Comparison of ENCODE assay signal across 27 cellular contexts in the genomic region with DNA sequence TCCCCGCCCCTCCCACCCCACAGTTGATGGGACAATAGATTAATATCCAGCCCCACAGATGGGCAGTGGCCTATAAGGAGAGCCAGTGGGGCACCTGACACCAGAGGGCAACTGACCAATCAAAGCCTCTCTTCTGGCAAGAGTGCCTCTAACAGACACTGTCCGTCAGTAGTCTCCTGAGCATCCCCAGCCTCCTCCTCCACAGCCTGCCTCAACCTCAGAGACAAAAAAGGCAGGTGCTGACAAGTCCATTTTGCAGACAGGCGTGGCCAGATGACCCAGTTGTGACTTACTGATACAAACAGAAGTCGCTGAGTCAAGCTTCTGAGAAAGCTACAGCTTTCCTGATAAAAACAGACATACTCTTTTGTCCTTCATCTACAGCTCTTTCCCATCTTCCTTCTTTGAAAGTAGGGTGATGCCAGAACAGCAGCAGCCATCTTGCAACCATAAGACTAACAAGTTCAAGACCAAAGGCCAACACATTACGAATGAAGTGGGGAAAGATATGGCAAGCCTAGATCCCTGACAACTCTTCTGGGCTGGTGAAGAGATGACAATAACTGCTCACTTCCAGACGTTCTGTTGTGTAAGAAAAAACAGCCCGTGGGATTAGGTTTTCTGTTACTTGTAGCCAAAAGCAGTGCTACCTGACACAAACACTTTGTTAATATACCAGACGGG. TPM values are rescaled to one million over a fixed set of nuclear protein-coding genes. Genes with fewer than 3 reads are reported as not detected.
DNase-seq lines count a peak whose midpoint lies in the region; ATAC-seq, FAIRE-seq and TF ChIP-seq lines count a peak whose summit lies in the region.
"Had no signal": no experiment of that assay in that cellular context is flagged by ENCODE, and none has a peak within 500 bp of the region (broad histone marks: within the 10 kb centered on the region; RNA-seq: fewer than 3 reads in every experiment).

No MANE protein-coding gene starts in this region.

- H3K4me3 ChIP-seq in bronchial epithelial cell (ENCODE audit: low read depth, low read length) (no peak overlapping the region), parathyroid adenoma (ENCODE audit: low read depth, low read length) (peak overlapping the region; percentile 38)
- H3K4me3 ChIP-seq: ascending aorta, heart right ventricle, upper lobe of left lung had no signal

- DNase-seq in activated CD8-positive, alpha-beta memory T cell treated with anti-CD3 and anti-CD28 coated beads, Interleukin-2, amount 50 U/mL, for 48 hours = peak; percentile 29
- no peak for DNase-seq in activated CD8-positive, alpha-beta memory T cell treated with anti-CD3 and anti-CD28 coated beads, Interleukin-2, amount 50 U/mL, for 4 hours
- DNase-seq in OCI-M1 (lab: John Stamatoyannopoulos, UW) (peak; percentile 84), bronchial epithelial cell (ENCODE audit: low read depth) (peak; percentile 94), T-helper 9 cell (no peak)
- DNase-seq: activated CD4-positive, alpha-beta T cell treated with anti-CD3 and anti-CD28 coated beads, Interleukin-2, amount 10 ng/mL, durations not matched to agents 24 days and 14 days; BE2C; Caco-2; effector memory CD4-positive, alpha-beta T cell; EL; heart right ventricle; NCI-H1436; NCI-H510A treated with DMSO at 0.1 percent for 48 hours; stimulated activated CD4-positive, alpha-beta T cell treated with anti-CD3 and anti-CD28 coated beads, Interleukin-4, amount 100 ng/mL, for 1 hour; stimulated activated naive CD8-positive, alpha-beta T cell treated with anti-CD3 and anti-CD28 coated beads, Interleukin-15, amount 100 ng/mL, for 72 hours; T1000; upper lobe of left lung had no signal

- H3K27me3 ChIP-seq in bronchial epithelial cell (ENCODE audit: control insufficient read depth, insufficient read depth, low read length) (no peaks in the 10 kb centered on the region), parathyroid adenoma (ENCODE audit: control insufficient read depth, insufficient read depth, low read length) (no peaks in the 10 kb centered on the region)
- H3K27me3 ChIP-seq: ascending aorta, BE2C, heart right ventricle, upper lobe of left lung had no signal

- no peaks in the 10 kb centered on the region for H3K9me3 ChIP-seq in parathyroid adenoma (ENCODE audit: control insufficient read depth, low read length)
- H3K9me3 ChIP-seq: ascending aorta, BE2C, Caco-2, heart right ventricle, upper lobe of left lung had no signal

- H3K79me2 ChIP-seq in parathyroid adenoma = peaks cover 21% of the 10 kb centered on the region

- peaks cover 9% of the 10 kb centered on the region for H3K4me1 ChIP-seq in parathyroid adenoma
- H3K4me1 ChIP-seq: BE2C, Caco-2 had no signal

- peak overlapping the region; percentile 62 for H3K4me2 ChIP-seq in parathyroid adenoma (ENCODE audit: low read length)

- peak; percentile 99 for FAIRE-seq in bronchial epithelial cell (lab: Jason Lieb, UNC)
- FAIRE-seq: A204.1, HepG2, RCC 7860 had no signal

- ATAC-seq in GM21576 (IDR thresholded peaks at IDR 0.05; ENCODE audit: unreplicated experiment) (no peak), HG03108 (IDR thresholded peaks at IDR 0.05; ENCODE audit: unreplicated experiment) (no peak)
- ATAC-seq: activated naive CD4-positive, alpha-beta T cell treated with anti-CD3 and anti-CD28 coated beads, Interleukin-2, amount 50 U/mL, for 72 hours; HepG2; SK-N-SH treated with all-trans-retinoic acid at 6 μM for 48 hours; stimulated activated naive CD8-positive, alpha-beta T cell treated with anti-CD3 and anti-CD28 coated beads, Interleukin-15, amount 100 ng/mL, for 72 hours had no signal

- H3K36me3 ChIP-seq in bronchial epithelial cell (ENCODE audit: control insufficient read depth, insufficient read depth, low read length) (peaks cover 1% of the 10 kb centered on the region), parathyroid adenoma (ENCODE audit: control insufficient read depth, insufficient read depth, low read length) (no peaks in the 10 kb centered on the region)

- H2AFZ ChIP-seq in parathyroid adenoma = no peak overlapping the region

- H3K27ac ChIP-seq in parathyroid adenoma = no peak overlapping the region
- H3K27ac ChIP-seq: ascending aorta, upper lobe of left lung had no signal

- no peak for TF ChIP-seq CTCF in bronchial epithelial cell (IDR thresholded peaks at IDR 0.05; ENCODE audit: insufficient read depth, low read length, severe bottlenecking)
- no peak for TF ChIP-seq CTCF in parathyroid adenoma (IDR thresholded peaks at IDR 0.05)

- no peak overlapping the region for H3K9ac ChIP-seq in parathyroid adenoma

RNA-seq across cellular contexts. Expression of a gene that starts 12.3 kb away (rescaled TPM):
- 33.3 and 34.8 TPM in 2 replicates for total RNA-seq in bronchial epithelial cell

RNA-seq across cellular contexts. Expression of a gene that starts 23.1 kb away (rescaled TPM):
- total RNA-seq in bronchial epithelial cell = not detected in 2 replicates
- total RNA-seq: Caco-2, chondrocyte, HepG2 had no signal

RNA-seq across cellular contexts. Expression of a gene that starts 23.4 kb away (rescaled TPM):
- 21.9 and 26.8 TPM in 2 replicates for total RNA-seq in bronchial epithelial cell

Comparison
In these comparisons a context has a peak if more than half of its experiments do, and no peak if none do; other contexts are left out.
1. DNase-seq: peak in activated CD8-positive, alpha-beta memory T cell treated with anti-CD3 and anti-CD28 coated beads, Interleukin-2, amount 50 U/mL, for 48 hours (single experiment), OCI-M1 (single experiment) and bronchial epithelial cell (single experiment); none in activated CD8-positive, alpha-beta memory T cell treated with anti-CD3 and anti-CD28 coated beads, Interleukin-2, amount 50 U/mL, for 4 hours (single experiment) and T-helper 9 cell (single experiment).